In the genomic region with DNA sequence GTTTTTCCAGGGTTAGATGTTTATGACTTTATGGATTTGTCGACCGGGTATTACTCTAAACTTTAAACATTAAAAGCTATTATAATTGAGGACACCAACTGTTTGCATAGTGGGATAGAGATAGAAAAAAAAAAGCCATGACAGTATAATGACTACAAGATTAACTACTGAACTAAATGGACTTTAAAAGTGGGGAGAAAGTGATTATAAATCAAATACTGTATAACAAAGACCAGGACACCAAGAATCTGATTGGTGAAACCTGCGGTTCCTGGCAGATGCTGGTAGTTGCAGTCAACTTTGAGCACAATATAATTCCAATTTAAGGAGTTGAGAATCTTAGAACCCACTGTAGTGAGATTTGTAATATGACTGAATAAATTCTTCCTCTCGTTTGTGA, we compare ENCODE assay signal across 8 cellular contexts. TPM values are rescaled to one million over a fixed set of nuclear protein-coding genes. Genes with fewer than 3 reads are reported as not detected.
A peak's percentile ranks its signal among the peaks of the same experiment; 100 is the strongest.
DNase-seq lines count a peak whose midpoint lies in the region; ATAC-seq, FAIRE-seq and TF ChIP-seq lines count a peak whose summit lies in the region.

No MANE protein-coding gene starts in this region.

- peak overlapping the region; percentile 97 to 100; a peak in 2 of 4 replicates for H3K4me3 ChIP-seq in HCT116 (replicated peaks in 1 of 2; ENCODE audit: low read depth in 1 of 2, low read length in 2 of 2)
- H3K4me3 ChIP-seq in gastroesophageal sphincter: peak overlapping the region; percentile 73 to 95
- H3K4me3 ChIP-seq in skeletal muscle tissue (ENCODE audit: low read length in 3 of 3): peak overlapping the region; percentile 62 to 95 (median 79)

- CTCF ChIA-PET in HCT116 (lab: Charles Lee): no interaction called here

- peaks cover 75% of the 10 kb centered on the region for H3K79me2 ChIP-seq in HCT116 (ENCODE audit: insufficient read depth, low read length)

- 5 to 8% methylated on average over 4 of the region's 4 CpGs for WGBS in gastroesophageal sphincter (ENCODE audit: low coverage in 1 of 2), 2 donors

- peak overlapping the region; percentile 96 for H3K4me2 ChIP-seq in HCT116 (ENCODE audit: low read length)

- intact Hi-C loops in HCT116 (cut with micrococcal nuclease): loop anchor here (5.0 kb wide), 1 partner anchor 38 kb away; no protein-coding TSS in a partner anchor

- peaks cover 7 to 9% of the 10 kb centered on the region in 2 experiments; a peak in 3 of 4 replicates for H3K36me3 ChIP-seq in HCT116 (ENCODE audit: control insufficient read depth in 1 of 2, insufficient read depth in 2 of 2, low read length in 2 of 2)
- H3K36me3 ChIP-seq in gastroesophageal sphincter: no peaks in the 10 kb centered on the region
- H3K36me3 ChIP-seq in skeletal muscle tissue (ENCODE audit: control insufficient read depth in 3 of 3, insufficient read depth in 3 of 3, low read length in 3 of 3): peaks cover 0 to 3% (median 0%) of the 10 kb centered on the region in 3 donors

- no peak overlapping the region for H3K27ac ChIP-seq in HCT116 (ENCODE audit: low read depth, low read length)
- H3K27ac ChIP-seq in VCaP: peak overlapping the region; percentile 97
- peak overlapping the region in 3 of 4 donors; percentile 51 to 100 (median 58) for H3K27ac ChIP-seq in gastroesophageal sphincter
- no peak overlapping the region for H3K27ac ChIP-seq in skeletal muscle tissue (ENCODE audit: low read depth, low read length)

- peaks cover 28% of the 10 kb centered on the region for H4K20me1 ChIP-seq in HCT116 (ENCODE audit: insufficient read depth)

- no peaks in the 10 kb centered on the region for H3K9me2 ChIP-seq in HCT116 (ENCODE audit: insufficient read depth)

- TSS peak; percentile 46 for BruUV-seq in HCT116 (replicated peaks; lab: Mats Ljungman, UMichigan)

- TF ChIP-seq EP300 in gastroesophageal sphincter (IDR thresholded peaks at IDR 0.05): no peak

- H3K27me3 ChIP-seq in HCT116 (ENCODE audit: insufficient read depth, low read length) (no peaks in the 10 kb centered on the region), gastroesophageal sphincter (no peaks in the 10 kb centered on the region), skeletal muscle tissue (ENCODE audit: control insufficient read depth in 3 of 3, insufficient read depth in 3 of 3, low read length in 3 of 3) (no peaks in the 10 kb centered on the region)

- no peak overlapping the region for H2AFZ ChIP-seq in HCT116 (ENCODE audit: low read depth, low read length, poor library complexity, severe bottlenecking)

- H3K9ac ChIP-seq in HCT116 (ENCODE audit: low read length) (peak overlapping the region; percentile 98; the same call in 1 of the 2 replicates), skeletal muscle tissue (ENCODE audit: low read depth in 1 of 3, low read length in 3 of 3) (peak overlapping the region in 2 of 3 donors; percentile 50 to 74)

- no peak for TF ChIP-seq RAD21 in HCT116 (IDR thresholded peaks at IDR 0.05; ENCODE audit: low read depth)

- ATAC-seq in HCT116: no peak
- no peak for ATAC-seq in gastroesophageal sphincter
- no peak for ATAC-seq in GM19328 (IDR thresholded peaks at IDR 0.05; ENCODE audit: unreplicated experiment)
- ATAC-seq in HG02884 (IDR thresholded peaks at IDR 0.05; ENCODE audit: unreplicated experiment): no peak

- POLR2A ChIA-PET in HCT116 (lab: Charles Lee): no interaction called here

- TF ChIP-seq CTCF in HCT116 (IDR thresholded peaks at IDR 0.05 in 2 of 3, conservative IDR thresholded peaks at IDR 0.05 in 1 of 3; ENCODE audit: borderline replicate concordance in 1 of 3, insufficient read depth in 1 of 3, low read depth in 2 of 3, low read length in 2 of 3): no peak
- no peak for TF ChIP-seq CTCF in VCaP (conservative IDR thresholded peaks at IDR 0.05)
- no peak for TF ChIP-seq CTCF in gastroesophageal sphincter (IDR thresholded peaks at IDR 0.05)

- no peak for FAIRE-seq in GM19239 (lab: Jason Lieb, UNC)

- no peak for DNase-seq in HCT116 (ENCODE audit: low read depth, low spot score)
- DNase-seq in central memory CD4-positive, alpha-beta T cell: no peak
- DNase-seq in GM19239 (ENCODE audit: insufficient read length, low spot score): no peak

- H3K4me1 ChIP-seq in HCT116 (ENCODE audit: control insufficient read depth in 1 of 2, insufficient read depth in 2 of 2, low read length in 2 of 2): peaks cover 22 to 47% of the 10 kb centered on the region in 2 experiments; a peak in 3 of 4 replicates
- H3K4me1 ChIP-seq in gastroesophageal sphincter: peaks cover 0 to 67% (median 11%) of the 10 kb centered on the region in 3 donors
- peaks cover 12 to 25% (median 17%) of the 10 kb centered on the region in 3 donors for H3K4me1 ChIP-seq in skeletal muscle tissue (ENCODE audit: control insufficient read depth in 3 of 3, insufficient read depth in 3 of 3, low read length in 3 of 3)

- RAD21 ChIA-PET in HCT116 (lab: Charles Lee; ENCODE audit: low non-redundant PET in 1 of 2, low total read pairs in 2 of 2, uncharacterized antibody in 2 of 2, unreplicated experiment in 2 of 2): no interaction called here

- H3K9me3 ChIP-seq in HCT116 (ENCODE audit: control insufficient read depth in 1 of 2, insufficient read depth in 1 of 2, low read depth in 1 of 2, low read length in 2 of 2): no peaks in the 10 kb centered on the region
- no peaks in the 10 kb centered on the region for H3K9me3 ChIP-seq in gastroesophageal sphincter
- H3K9me3 ChIP-seq in skeletal muscle tissue (ENCODE audit: control insufficient read depth in 3 of 3, low read length in 3 of 3): no peaks in the 10 kb centered on the region

- TF ChIP-seq POLR2A in HCT116 (IDR thresholded peaks at IDR 0.05; ENCODE audit: borderline replicate concordance, extremely low read depth, insufficient read depth, insufficient read length) (no peak), gastroesophageal sphincter (IDR thresholded peaks at IDR 0.05) (no peak)

TF ChIP-seq in HCT116, 20 proteins besides CTCF, POLR2A, EP300 and RAD21:
- TF ChIP-seq ELF1 (IDR thresholded peaks at IDR 0.05; ENCODE audit: borderline replicate concordance, low read depth) (no peak), EZH2 (IDR thresholded peaks at IDR 0.05) (no peak), EZH2phosphoT487 (IDR thresholded peaks at IDR 0.05; ENCODE audit: borderline replicate concordance) (no peak), SP1 (IDR thresholded peaks at IDR 0.05; ENCODE audit: low read depth) (no peak), FOSL1 (IDR thresholded peaks at IDR 0.05; ENCODE audit: low read depth) (no peak), CBX3 (IDR thresholded peaks at IDR 0.05; ENCODE audit: low read depth) (no peak), JUND (IDR thresholded peaks at IDR 0.05) (no peak), TCF7L2 (IDR thresholded peaks at IDR 0.05; ENCODE audit: borderline replicate concordance, extremely low read depth, insufficient read depth, insufficient read length) (no peak), YY1 (IDR thresholded peaks at IDR 0.05; ENCODE audit: extremely low read depth, insufficient replicate concordance, low read depth, low read length) (no peak)
- TF ChIP-seq, protein P1, sequence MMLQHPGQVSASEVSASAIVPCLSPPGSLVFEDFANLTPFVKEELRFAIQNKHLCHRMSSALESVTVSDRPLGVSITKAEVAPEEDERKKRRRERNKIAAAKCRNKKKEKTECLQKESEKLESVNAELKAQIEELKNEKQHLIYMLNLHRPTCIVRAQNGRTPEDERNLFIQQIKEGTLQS (IDR thresholded peaks at IDR 0.05): no peak
- TF ChIP-seq, protein P2, sequence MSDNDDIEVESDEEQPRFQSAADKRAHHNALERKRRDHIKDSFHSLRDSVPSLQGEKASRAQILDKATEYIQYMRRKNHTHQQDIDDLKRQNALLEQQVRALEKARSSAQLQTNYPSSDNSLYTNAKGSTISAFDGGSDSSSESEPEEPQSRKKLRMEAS (IDR thresholded peaks at IDR 0.05): no peak

RNA-seq across cellular contexts. Expression of gene CRKL, which starts 2.5 kb away (rescaled TPM):
- 87.7 TPM for total RNA-seq in HCT116 (2021; ENCODE audit: unreplicated experiment)
- polyA plus RNA-seq in HCT116 (2012): 44.2 and 49.3 TPM in 2 replicates
- total RNA-seq in gastroesophageal sphincter: 10 to 100 TPM; 42.5 to 55.8 (median 46.0) TPM
- 45.9 TPM for total RNA-seq in skeletal muscle tissue

RNA-seq across cellular contexts. Expression of gene AIFM3, which starts 47.3 kb away (rescaled TPM):
- total RNA-seq in HCT116 (2021; ENCODE audit: unreplicated experiment): 9.7 TPM
- 5.6 and 5.8 TPM in 2 replicates for polyA plus RNA-seq in HCT116 (2012)
- total RNA-seq in gastroesophageal sphincter: 1 to 10 TPM in 2 of 4 donors, under 1 TPM in 1, not detected in 1; 0.27 to 3.2 (median 2.0) TPM
- total RNA-seq in skeletal muscle tissue: under 0.01 TPM

Comparison
In these comparisons a context has a peak if more than half of its experiments do, and no peak if none do; other contexts are left out.
1. H3K27ac ChIP-seq: peak in VCaP (single experiment) and gastroesophageal sphincter (3 of 4); none in HCT116 (single experiment) and skeletal muscle tissue (single experiment).
2. Peak in every context shown above with its lines, with median percentiles within 50 percentile points of each other: H3K4me3 ChIP-seq.